Comparison of ENCODE assay signal across 9 cellular contexts in genomic region chr3:67947808-67948508, GRCh38.
A peak's percentile ranks its signal among the peaks of the same experiment; 100 is the strongest.
DNase-seq lines count a peak whose midpoint lies in the region; ATAC-seq and TF ChIP-seq lines count a peak whose summit lies in the region.
"Had no signal": no experiment of that assay in that cellular context is flagged by ENCODE, and none has a peak within 500 bp of the region (broad histone marks: within the 10 kb centered on the region; RNA-seq: fewer than 3 reads in every experiment).

No MANE protein-coding gene starts in this region.

- H3K4me1 ChIP-seq in endodermal cell (ENCODE audit: control insufficient read depth, insufficient read depth, low read length) (peaks cover 4% of the 10 kb centered on the region), foreskin keratinocyte (no peaks in the 10 kb centered on the region)

- H3K27ac ChIP-seq in endodermal cell (ENCODE audit: low read depth, low read length) (peak overlapping the region; percentile 58), foreskin keratinocyte (no peak overlapping the region)
- H3K27ac ChIP-seq: cardiac muscle cell had no signal

- no peaks in the 10 kb centered on the region for H3K36me3 ChIP-seq in endodermal cell (ENCODE audit: control insufficient read depth, insufficient read depth, low read length)
- H3K36me3 ChIP-seq: cardiac muscle cell had no signal

- H3K9me3 Mint-ChIP-seq in endodermal cell, result peaks cover 12% of the 10 kb centered on the region

- ATAC-seq in GM19455 (IDR thresholded peaks at IDR 0.05; ENCODE audit: unreplicated experiment) (no peak), foreskin keratinocyte (no peak)

- H3K27me3 Mint-ChIP-seq in endodermal cell (ENCODE audit: insufficient read depth), result no peaks in the 10 kb centered on the region

- POLR2A ChIA-PET in HEK293T (lab: Yijun Ruan, JAX), result no interaction called here

- no peaks in the 10 kb centered on the region for H3K36me3 Mint-ChIP-seq in endodermal cell (ENCODE audit: low read depth)

- TF ChIP-seq CTCF in endodermal cell (conservative IDR thresholded peaks at IDR 0.05) (peak; percentile 55), foreskin keratinocyte (conservative IDR thresholded peaks at IDR 0.05) (no peak)

- peak overlapping the region; percentile 60 for H3K4me3 ChIP-seq in endodermal cell (ENCODE audit: low read length)
- H3K4me3 ChIP-seq: cardiac muscle cell had no signal

- H3K27ac Mint-ChIP-seq in endodermal cell, result peak overlapping the region; percentile 88

- H3K4me1 Mint-ChIP-seq in endodermal cell, result peaks cover 13% of the 10 kb centered on the region

- WGBS in endodermal cell (ENCODE audit: insufficient coverage in 1 of 2, insufficient read length in 1 of 2), 2 experiments, result 47 to 58% methylated on average over 4 to 13 of the region's 13 CpGs

- H3K9ac ChIP-seq in endodermal cell (ENCODE audit: extremely low read depth, low read length, poor library complexity, severe bottlenecking), result no peak overlapping the region

- DNase-seq in M059J (ENCODE audit: low read depth) (peak; percentile 1), endodermal cell (peak; percentile 95), superior temporal gyrus (ENCODE audit: extremely low spot score) (no peak), HEK293T (ENCODE audit: extremely low spot score) (no peak), foreskin keratinocyte (no peak)
- peak; percentile 30 to 35 for DNase-seq in activated CD4-positive, alpha-beta T cell treated with anti-CD3 and anti-CD28 coated beads, Interleukin-2, amount 50 U/mL, for 4 hours
- DNase-seq in stimulated activated CD8-positive, alpha-beta memory T cell treated with anti-CD3 and anti-CD28 coated beads, Interleukin-12 subunit alpha, Interleukin-12 subunit beta, amount 100 ng/mL, for 4 hours (ENCODE audit: low read depth), result peak; percentile 1

- CTCF ChIA-PET in HEK293T (lab: Yijun Ruan, JAX), result no interaction called here

- H3K9me3 ChIP-seq in endodermal cell (ENCODE audit: control insufficient read depth, low read length), result no peaks in the 10 kb centered on the region

- H3K27me3 ChIP-seq in endodermal cell (ENCODE audit: control insufficient read depth, insufficient read depth, low read length, poor library complexity, severe bottlenecking) (no peaks in the 10 kb centered on the region), foreskin keratinocyte (no peaks in the 10 kb centered on the region)
- H3K27me3 ChIP-seq: cardiac muscle cell had no signal

- H3K4me3 Mint-ChIP-seq in endodermal cell, result peak overlapping the region; percentile 35

TF ChIP-seq in HEK293T, 16 proteins besides CTCF, POLR2A, EP300 and RAD21:
- TF ChIP-seq NFRKB (IDR thresholded peaks at IDR 0.05), result no peak
- TF ChIP-seq ELF4 (IDR thresholded peaks at IDR 0.05), result no peak
- TF ChIP-seq ZNF384 (IDR thresholded peaks at IDR 0.05), result no peak
- no peak for TF ChIP-seq SP1 (IDR thresholded peaks at IDR 0.05)
- TF ChIP-seq FOXM1 (IDR thresholded peaks at IDR 0.05; ENCODE audit: borderline replicate concordance), result no peak
- TF ChIP-seq FOXK2 (IDR thresholded peaks at IDR 0.05), result no peak
- TF ChIP-seq SUZ12 (IDR thresholded peaks at IDR 0.05), result no peak
- TF ChIP-seq HDGF (IDR thresholded peaks at IDR 0.05; ENCODE audit: borderline replicate concordance), result no peak
- TF ChIP-seq PKNOX1 (IDR thresholded peaks at IDR 0.05), result no peak
- no peak for TF ChIP-seq ARNT (IDR thresholded peaks at IDR 0.05)
- TF ChIP-seq FOXA1 (IDR thresholded peaks at IDR 0.05), result no peak
- no peak for TF ChIP-seq CTBP1 (IDR thresholded peaks at IDR 0.05; ENCODE audit: borderline replicate concordance)
- no peak for TF ChIP-seq L3MBTL2 (conservative IDR thresholded peaks at IDR 0.05)
- no peak for TF ChIP-seq TARDBP (IDR thresholded peaks at IDR 0.05)
- TF ChIP-seq LEF1 (IDR thresholded peaks at IDR 0.05; ENCODE audit: borderline replicate concordance), result no peak
- TF ChIP-seq BHLHE40 (IDR thresholded peaks at IDR 0.05; ENCODE audit: borderline replicate concordance), result no peak

Comparison
In these comparisons a context has a peak if more than half of its experiments do, and no peak if none do; other contexts are left out.
1. DNase-seq: peak in M059J (single experiment), activated CD4-positive, alpha-beta T cell treated with anti-CD3 and anti-CD28 coated beads, Interleukin-2, amount 50 U/mL, for 4 hours (2 of 2), endodermal cell (single experiment) and stimulated activated CD8-positive, alpha-beta memory T cell treated with anti-CD3 and anti-CD28 coated beads, Interleukin-12 subunit alpha, Interleukin-12 subunit beta, amount 100 ng/mL, for 4 hours (single experiment); none in superior temporal gyrus (single experiment), HEK293T (single experiment) and foreskin keratinocyte (0 of 2).